In the genomic region with DNA sequence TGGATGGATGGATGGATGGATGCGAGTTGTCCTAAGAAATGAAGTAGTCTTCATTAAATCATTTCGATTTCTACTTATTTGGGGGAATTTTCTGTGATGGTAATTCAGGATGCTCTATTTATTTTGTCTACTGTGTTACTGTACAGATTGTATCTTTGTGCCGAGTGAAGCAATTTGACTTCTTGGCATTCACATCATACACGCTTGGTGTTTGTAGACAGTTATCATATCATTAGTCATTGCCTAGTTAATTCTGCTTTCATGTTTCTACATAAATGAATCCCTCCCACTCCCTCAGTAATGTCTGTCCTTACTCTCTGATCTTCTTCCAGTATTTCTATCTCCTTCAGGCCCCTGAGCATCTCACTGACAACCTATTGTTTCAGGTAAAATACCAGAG, we compare ENCODE assay signal across 24 cellular contexts.
DNase-seq lines count a peak whose midpoint lies in the region; ATAC-seq, FAIRE-seq and TF ChIP-seq lines count a peak whose summit lies in the region.
"Had no signal": no experiment of that assay in that cellular context is flagged by ENCODE, and none has a peak within 500 bp of the region (broad histone marks: within the 10 kb centered on the region; RNA-seq: fewer than 3 reads in every experiment).

No MANE protein-coding gene starts in this region.

- dilution Hi-C loops in keratinocyte (cut with MboI; ENCODE audit: extremely low pct_ligation_motif_present, low sequenced_read_pairs) = no loop called here

- no peak for TF ChIP-seq POLR2A in K562 (conservative IDR thresholded peaks at IDR 0.05)

- DNase-seq in K562 (ENCODE audit: extremely low read depth in 1 of 4, low spot score in 3 of 4) (no peak), endothelial cell (ENCODE audit: low spot score) (no peak), keratinocyte (ENCODE audit: low read depth, low spot score) (no peak), COR-L47 (lab: John Stamatoyannopoulos, UW) (no peak)
- DNase-seq in stimulated activated naive CD8-positive, alpha-beta T cell treated with anti-CD3 and anti-CD28 coated beads, Interleukin-15, Interleukin-2, amounts not matched to agents 100 U/mL and 50 U/mL, for 24 hours = no peak
- DNase-seq: ACHN; BE2C; C1 segment of cervical spinal cord; Caco-2; CD4-positive, CD25-positive, alpha-beta regulatory T cell; CD8-positive, alpha-beta memory T cell; DMS153; DMS79; GDM1; HCEC 1CT; IMR-90 had no signal

- ATAC-seq in K562 = no peak
- no peak for ATAC-seq in HG03196 (IDR thresholded peaks at IDR 0.05; ENCODE audit: unreplicated experiment)
- ATAC-seq in GM19397 (IDR thresholded peaks at IDR 0.05; ENCODE audit: unreplicated experiment) = no peak
- no peak for ATAC-seq in stimulated activated naive CD8-positive, alpha-beta T cell treated with anti-CD3 and anti-CD28 coated beads, Interleukin-15, Interleukin-2, amounts not matched to agents 100 U/mL and 50 U/mL, for 24 hours
- ATAC-seq: GM23338 had no signal

- no TSS peak for BruUV-seq in K562 (replicated peaks; lab: Mats Ljungman, UMichigan)

- H3K4me1 ChIP-seq in K562 (replicated peaks in 1 of 2; ENCODE audit: control insufficient read depth in 2 of 2, insufficient read depth in 2 of 2, low read length in 2 of 2) (peaks cover 0 to 20% of the 10 kb centered on the region in 2 experiments; a peak in 3 of 5 replicates), keratinocyte (ENCODE audit: control insufficient read depth, extremely low read depth, insufficient read depth, low read length) (peaks cover 3% of the 10 kb centered on the region)
- H3K4me1 ChIP-seq: BE2C, Caco-2 had no signal

- intact Hi-C loops in K562 (cut with micrococcal nuclease) = loop anchor here (2.0 kb wide), 2 partner anchors 13 to 863 kb away; no protein-coding TSS in a partner anchor

- H3K4me2 ChIP-seq in K562 (ENCODE audit: insufficient read depth, low read length) = no peak overlapping the region
- no peak overlapping the region for H3K4me2 ChIP-seq in keratinocyte (ENCODE audit: control insufficient read depth, extremely low read depth, insufficient read depth, low read depth, low read length)
- H3K4me2 ChIP-seq: GM23338 had no signal

- H3K4me3 Mint-ChIP-seq in endothelial cell (ENCODE audit: unreplicated experiment) = no peak overlapping the region
- H3K4me3 Mint-ChIP-seq: CD4-positive, CD25-positive, alpha-beta regulatory T cell; CD8-positive, alpha-beta memory T cell; GM23338 had no signal

- H3K36me3 ChIP-seq in K562 (ENCODE audit: control insufficient read depth, insufficient read depth, low read length) = no peaks in the 10 kb centered on the region
- no peaks in the 10 kb centered on the region for H3K36me3 ChIP-seq in keratinocyte (ENCODE audit: control insufficient read depth in 2 of 2, extremely low read depth in 1 of 2, insufficient read depth in 2 of 2, low read length in 2 of 2)
- H3K36me3 ChIP-seq: BE2C had no signal

- in situ Hi-C loops in K562 (cut with MboI) = loop anchor here (5.0 to 10.0 kb wide), 2 partner anchors 507 to 795 kb away; no protein-coding TSS in a partner anchor

- no peak for FAIRE-seq in K562 (lab: Jason Lieb, UNC)
- peak; percentile 55 for FAIRE-seq in keratinocyte (lab: Jason Lieb, UNC)
- FAIRE-seq: A204.1, GM12892, GM18507, H54, HTR-8/SVneo had no signal

- H3K27ac Mint-ChIP-seq in endothelial cell (ENCODE audit: unreplicated experiment) = peak overlapping the region; percentile 31
- H3K27ac Mint-ChIP-seq: CD4-positive, CD25-positive, alpha-beta regulatory T cell; GM23338 had no signal

- 71% methylated on average over 4 of the region's 4 CpGs for WGBS in K562 (ENCODE audit: insufficient coverage, low coverage, missing lambda C conversion rate)

- H3K9ac ChIP-seq in K562 (ENCODE audit: insufficient read depth in 1 of 2, low read depth in 2 of 2, low read length in 2 of 2) = no peak overlapping the region
- no peak overlapping the region for H3K9ac ChIP-seq in keratinocyte (ENCODE audit: control insufficient read depth, extremely low read depth, insufficient read depth, low read length)

- H3K9me1 ChIP-seq in K562 (ENCODE audit: control insufficient read depth, insufficient read depth, low read length) (no peaks in the 10 kb centered on the region), keratinocyte (ENCODE audit: control insufficient read depth, extremely low read depth, insufficient read depth, low read length) (no peaks in the 10 kb centered on the region)

- no peaks in the 10 kb centered on the region for H3K36me3 Mint-ChIP-seq in endothelial cell (ENCODE audit: low read depth, unreplicated experiment)
- H3K36me3 Mint-ChIP-seq: CD4-positive, CD25-positive, alpha-beta regulatory T cell; CD8-positive, alpha-beta memory T cell had no signal

- H4K20me1 ChIP-seq in K562 (replicated peaks; ENCODE audit: control insufficient read depth, insufficient read depth, low read length) (no peaks in the 10 kb centered on the region), keratinocyte (ENCODE audit: control insufficient read depth, extremely low read depth, insufficient read depth, low read length) (no peaks in the 10 kb centered on the region)

- peaks cover 0 to 5% of the 10 kb centered on the region in 2 experiments; a peak in 2 of 5 replicates for H3K27me3 ChIP-seq in K562 (ENCODE audit: control insufficient read depth in 2 of 2, insufficient read depth in 2 of 2, low read length in 2 of 2)
- no peaks in the 10 kb centered on the region for H3K27me3 ChIP-seq in keratinocyte (ENCODE audit: control insufficient read depth, extremely low read depth, insufficient read depth, low read length)
- H3K27me3 ChIP-seq: BE2C had no signal

- CTCF ChIA-PET in K562 (lab: Yijun Ruan, JAX; ENCODE audit: low intra/inter-chr PET ratio) = no interaction called here

- TF ChIP-seq EP300 in K562 (IDR thresholded peaks at IDR 0.05; ENCODE audit: low read length) = no peak

- H3K4me3 ChIP-seq in K562 (no peak overlapping the region), keratinocyte (ENCODE audit: control insufficient read depth in 2 of 3, extremely low read depth in 1 of 3, insufficient read depth in 2 of 3, low read depth in 1 of 3, low read length in 3 of 3) (no peak overlapping the region)
- H3K4me3 ChIP-seq: GM23338 had no signal

- no peaks in the 10 kb centered on the region for H3K9me3 Mint-ChIP-seq in endothelial cell (ENCODE audit: unreplicated experiment)
- H3K9me3 Mint-ChIP-seq: CD4-positive, CD25-positive, alpha-beta regulatory T cell; CD8-positive, alpha-beta memory T cell; GM23338 had no signal

- H3K27ac ChIP-seq in K562 (ENCODE audit: extremely low read depth, low read depth, low read length) (no peak overlapping the region), keratinocyte (ENCODE audit: control insufficient read depth, insufficient read depth, low read length) (no peak overlapping the region)

- H3K27me3 Mint-ChIP-seq in endothelial cell (ENCODE audit: unreplicated experiment) = peaks cover 8% of the 10 kb centered on the region

- H3K79me2 ChIP-seq in K562 (ENCODE audit: control insufficient read depth, insufficient read depth, low read length) (no peaks in the 10 kb centered on the region), keratinocyte (ENCODE audit: control insufficient read depth, insufficient read depth, low read length) (no peaks in the 10 kb centered on the region)

- H3K9me3 ChIP-seq in K562 (replicated peaks; ENCODE audit: control insufficient read depth, insufficient read depth, low read depth, low read length) = no peaks in the 10 kb centered on the region
- H3K9me3 ChIP-seq in keratinocyte (ENCODE audit: control insufficient read depth, low read depth, low read length) = no peaks in the 10 kb centered on the region
- H3K9me3 ChIP-seq: BE2C, Caco-2 had no signal

- POLR2A ChIA-PET in K562 (lab: Yijun Ruan, JAX) = no interaction called here

- no peak for TF ChIP-seq RAD21 in K562 (CRISPR knock-in tag; conservative IDR thresholded peaks at IDR 0.05 in 1 of 2, IDR thresholded peaks at IDR 0.05 in 1 of 2)

- TF ChIP-seq CTCF in K562 (IDR thresholded peaks at IDR 0.05 in 2 of 3, conservative IDR thresholded peaks at IDR 0.05 in 1 of 3; ENCODE audit: insufficient read depth in 2 of 3, low read depth in 1 of 3, low read length in 3 of 3) (no peak), endothelial cell (IDR thresholded peaks at IDR 0.05; ENCODE audit: unreplicated experiment) (no peak), keratinocyte (optimal IDR thresholded peaks at IDR 0.05 in 1 of 3, IDR thresholded peaks at IDR 0.05 in 1 of 3, conservative IDR thresholded peaks at IDR 0.05 in 1 of 3; ENCODE audit: extremely low read depth in 1 of 3, insufficient read depth in 2 of 3, low read length in 3 of 3) (no peak)

- H2AFZ ChIP-seq in K562 (ENCODE audit: low read depth, low read length) (peak overlapping the region; percentile 65; the same call in 1 of the 2 replicates), keratinocyte (ENCODE audit: control insufficient read depth, low read length) (no peak overlapping the region)
- H2AFZ ChIP-seq: GM23338 had no signal

- H3K4me1 Mint-ChIP-seq in endothelial cell (ENCODE audit: unreplicated experiment) = peaks cover 25% of the 10 kb centered on the region
- H3K4me1 Mint-ChIP-seq: GM23338 had no signal

TF ChIP-seq in K562, 482 proteins besides CTCF, POLR2A, EP300 and RAD21:
- TF ChIP-seq ZNF384 (IDR thresholded peaks at IDR 0.05; ENCODE audit: low read depth, low read length) (no peak), FOSL1 (tag; conservative IDR thresholded peaks at IDR 0.05) (0 out of 2 replicates have a peak, but pooled peaks have one; percentile 11)
TF ChIP-seq in K562: peak in this region for 1.
